Comparison of ENCODE assay signal across 10 cellular contexts in genomic region chr11:128464878-128465277, GRCh38.
DNase-seq lines count a peak whose midpoint lies in the region; ATAC-seq and TF ChIP-seq lines count a peak whose summit lies in the region.
"Had no signal": no experiment of that assay in that cellular context is flagged by ENCODE, and none has a peak within 500 bp of the region (broad histone marks: within the 10 kb centered on the region; RNA-seq: fewer than 3 reads in every experiment).

No MANE protein-coding gene starts in this region.

- H3K4me1 Mint-ChIP-seq in activated T-cell treated with anti-CD3 and anti-CD28 coated beads, Interleukin-2, amount 50 U/mL, for 4 hours (ENCODE audit: low read depth): peaks cover 99% of the 10 kb centered on the region
- peaks cover 97% of the 10 kb centered on the region for H3K4me1 Mint-ChIP-seq in activated CD8-positive, alpha-beta T cell treated with anti-CD3 and anti-CD28 coated beads, Interleukin-2, amount 10 ng/mL, durations not matched to agents 7 days and 5 days (ENCODE audit: low read depth)

- H3K27ac Mint-ChIP-seq in activated CD8-positive, alpha-beta T cell treated with anti-CD3 and anti-CD28 coated beads, Interleukin-2, amount 10 ng/mL, durations not matched to agents 7 days and 5 days: peak overlapping the region; percentile 91

- H3K27ac ChIP-seq in lung (ENCODE audit: low read depth in 1 of 2, low read length in 1 of 2): peak overlapping the region; percentile 47 to 58
- H3K27ac ChIP-seq in thoracic aorta: peak overlapping the region; percentile 27 to 80
- H3K27ac ChIP-seq: ovary had no signal

- peak overlapping the region; percentile 74 for H3K4me3 Mint-ChIP-seq in activated T-cell treated with anti-CD3 and anti-CD28 coated beads, Interleukin-2, amount 50 U/mL, for 4 hours
- peak overlapping the region; percentile 58 for H3K4me3 Mint-ChIP-seq in activated CD8-positive, alpha-beta T cell treated with anti-CD3 and anti-CD28 coated beads, Interleukin-2, amount 10 ng/mL, durations not matched to agents 7 days and 5 days

- no peaks in the 10 kb centered on the region for H3K27me3 Mint-ChIP-seq in activated T-cell treated with anti-CD3 and anti-CD28 coated beads, Interleukin-2, amount 50 U/mL, for 4 hours (ENCODE audit: low read depth)
- no peaks in the 10 kb centered on the region for H3K27me3 Mint-ChIP-seq in activated CD8-positive, alpha-beta T cell treated with anti-CD3 and anti-CD28 coated beads, Interleukin-2, amount 10 ng/mL, durations not matched to agents 7 days and 5 days (ENCODE audit: low read depth)

- H3K9me3 ChIP-seq in lung (ENCODE audit: control insufficient read depth in 2 of 2, insufficient read depth in 1 of 2, low read length in 1 of 2): no peaks in the 10 kb centered on the region
- no peaks in the 10 kb centered on the region for H3K9me3 ChIP-seq in thoracic aorta
- H3K9me3 ChIP-seq: ovary had no signal

- TF ChIP-seq CTCF in lung (IDR thresholded peaks at IDR 0.05; ENCODE audit: control extremely low read depth, extremely low read depth): no peak
- TF ChIP-seq CTCF in thoracic aorta (IDR thresholded peaks at IDR 0.05): no peak

- no peaks in the 10 kb centered on the region for H3K9me3 Mint-ChIP-seq in activated T-cell treated with anti-CD3 and anti-CD28 coated beads, Interleukin-2, amount 50 U/mL, for 4 hours
- no peaks in the 10 kb centered on the region for H3K9me3 Mint-ChIP-seq in activated CD8-positive, alpha-beta T cell treated with anti-CD3 and anti-CD28 coated beads, Interleukin-2, amount 10 ng/mL, durations not matched to agents 7 days and 5 days (ENCODE audit: insufficient read depth)

- CTCF ChIA-PET in activated CD8-positive, alpha-beta T cell treated with anti-CD3 and anti-CD28 coated beads, Interleukin-2, amount 10 ng/mL, durations not matched to agents 7 days and 5 days (lab: Charles Lee): interaction anchor here (0.6 to 4.0 kb wide), 29 partner anchors 9 to 293 kb away, joined by 3 to 38 read pairs (median 6); no protein-coding TSS in a partner anchor

- no peak overlapping the region for H3K4me3 ChIP-seq in lung
- no peak overlapping the region for H3K4me3 ChIP-seq in thoracic aorta
- H3K4me3 ChIP-seq: ovary had no signal

- POLR2A ChIA-PET in activated CD8-positive, alpha-beta T cell treated with anti-CD3 and anti-CD28 coated beads, Interleukin-2, amount 10 ng/mL, durations not matched to agents 7 days and 5 days (lab: Charles Lee): interaction anchor here (0.9 to 1.9 kb wide), 17 partner anchors 12 to 174 kb away, joined by 3 to 8 read pairs (median 5); no protein-coding TSS in a partner anchor

- peak in 1 of 2 donors; percentile 15 for ATAC-seq in activated T-cell treated with anti-CD3 and anti-CD28 coated beads, Interleukin-2, amount 50 U/mL, for 4 hours
- peak; percentile 32 for ATAC-seq in activated CD8-positive, alpha-beta T cell treated with anti-CD3 and anti-CD28 coated beads, Interleukin-2, amount 10 ng/mL, durations not matched to agents 7 days and 5 days
- ATAC-seq in lung (ENCODE audit: insufficient read depth, low FRiP score) (no peak), thoracic aorta (ENCODE audit: insufficient number of reproducible peaks, low FRiP score, low read depth) (no peak), GM18498 (IDR thresholded peaks at IDR 0.05; ENCODE audit: unreplicated experiment) (no peak)

- no peak for DNase-seq in activated T-cell treated with anti-CD3 and anti-CD28 coated beads, Interleukin-2, amount 50 U/mL, for 4 hours
- DNase-seq in activated T-cell treated with anti-CD3 and anti-CD28 coated beads, Interleukin-2, amount 50 U/mL, for 1 hour: no peak
- DNase-seq in activated CD8-positive, alpha-beta T cell treated with anti-CD3 and anti-CD28 coated beads, Interleukin-2, amount 10 ng/mL, durations not matched to agents 7 days and 5 days: no peak
- DNase-seq in lung (ENCODE audit: low spot score): no peak
- no peak for DNase-seq in thoracic aorta (ENCODE audit: low spot score)
- DNase-seq in islet precursor cell: no peak
- no peak for DNase-seq in DMS79 treated with DMSO at 0.1 percent for 48 hours (lab: John Stamatoyannopoulos, UW)
- DNase-seq: NCI-H2171 treated with DMSO at 0.1 percent for 48 hours, ovary had no signal

- peaks cover 80% of the 10 kb centered on the region for H3K36me3 Mint-ChIP-seq in activated T-cell treated with anti-CD3 and anti-CD28 coated beads, Interleukin-2, amount 50 U/mL, for 4 hours (ENCODE audit: insufficient read depth)
- peaks cover 100% of the 10 kb centered on the region for H3K36me3 Mint-ChIP-seq in activated CD8-positive, alpha-beta T cell treated with anti-CD3 and anti-CD28 coated beads, Interleukin-2, amount 10 ng/mL, durations not matched to agents 7 days and 5 days (ENCODE audit: low read depth)

- 57 to 62% methylated on average over 5 of the region's 5 CpGs for WGBS in lung, 2 donors

- peaks cover 20% of the 10 kb centered on the region in 2 donors for H3K36me3 ChIP-seq in lung (ENCODE audit: control insufficient read depth in 2 of 2, insufficient read depth in 2 of 2, low read length in 2 of 2)
- H3K36me3 ChIP-seq in thoracic aorta: peaks cover 10% of the 10 kb centered on the region
- H3K36me3 ChIP-seq: ovary had no signal

- H3K4me1 ChIP-seq in lung (ENCODE audit: control insufficient read depth in 2 of 2, insufficient read depth in 2 of 2, low read length in 2 of 2) (peaks cover 20 to 39% of the 10 kb centered on the region in 2 donors), thoracic aorta (ENCODE audit: control insufficient read depth in 1 of 2, low read depth in 2 of 2) (peaks cover 45 to 67% of the 10 kb centered on the region in 2 donors)

- H3K27me3 ChIP-seq in lung (ENCODE audit: control insufficient read depth, insufficient read depth) (no peaks in the 10 kb centered on the region), thoracic aorta (replicated peaks; ENCODE audit: insufficient read depth) (no peaks in the 10 kb centered on the region)
- H3K27me3 ChIP-seq: ovary had no signal
